Comparison of ENCODE assay signal across 19 cellular contexts in genomic region chr6:13881621-13882165, GRCh38. TPM values are rescaled to one million over a fixed set of nuclear protein-coding genes. Genes with fewer than 3 reads are reported as not detected.
"Had no signal": no experiment of that assay in that cellular context is flagged by ENCODE, and none has a peak within 500 bp of the region (broad histone marks: within the 10 kb centered on the region; RNA-seq: fewer than 3 reads in every experiment).

No MANE protein-coding gene starts in this region.

- H3K4me3 Mint-ChIP-seq: dendritic cell treated with granulocyte-macrophage colony-stimulating factor and Interleukin-4, amounts not matched to agents 40 ng/mL and 50 ng/mL, for 4 days; naive B cell; nephron; stimulated activated memory B cell treated with anti-CD40 and anti-IgM and Interleukin-4, amounts not matched to agents 10 μg/mL and 1 μg/mL and 100 μg/mL, for 72 hours; stimulated activated naive CD8-positive, alpha-beta T cell treated with anti-CD3 and anti-CD28 coated beads, Interleukin-15, Interleukin-2, amounts not matched to agents 100 ng/mL and 50 ng/mL, for 24 hours had no signal

- H3K36me3 Mint-ChIP-seq: naive B cell; stimulated activated memory B cell treated with anti-CD40 and anti-IgM and Interleukin-4, amounts not matched to agents 10 μg/mL and 1 μg/mL and 100 μg/mL, for 72 hours had no signal

- H3K27me3 ChIP-seq: hepatocyte, right lobe of liver, tibial nerve had no signal

- H3K36me3 ChIP-seq: esophagus squamous epithelium, left ventricle myocardium inferior, right lobe of liver, tibial nerve had no signal

- H2AFZ ChIP-seq: hepatocyte had no signal

- H3K4me1 Mint-ChIP-seq: naive B cell; nephron; stimulated activated memory B cell treated with anti-CD40 and anti-IgM and Interleukin-4, amounts not matched to agents 10 μg/mL and 1 μg/mL and 100 μg/mL, for 72 hours had no signal

- DNase-seq: cerebellar nuclear complex; esophagus squamous epithelium; head of caudate nucleus; kidney; left cardiac atrium; left ventricle myocardium inferior; mesenchymal stem cell; naive B cell; psoas muscle; retina; right lobe of liver; stimulated activated CD4-positive, alpha-beta T cell treated with anti-CD3 and anti-CD28 coated beads, Interleukin-4, amount 100 ng/mL, for 24 hours had no signal

- H3K27me3 Mint-ChIP-seq: stimulated activated memory B cell treated with anti-CD40 and anti-IgM and Interleukin-4, amounts not matched to agents 10 μg/mL and 1 μg/mL and 100 μg/mL, for 72 hours had no signal

- H3K4me2 ChIP-seq: hepatocyte had no signal

- H3K79me2 ChIP-seq: hepatocyte had no signal

- H3K4me1 ChIP-seq: left ventricle myocardium inferior, psoas muscle, right lobe of liver, tibial nerve had no signal

- H3K9me3 ChIP-seq: esophagus squamous epithelium, psoas muscle, right lobe of liver had no signal

- H3K27ac ChIP-seq: esophagus squamous epithelium, hepatocyte, left ventricle myocardium inferior, psoas muscle, right lobe of liver, tibial nerve had no signal

- H3K27ac Mint-ChIP-seq: dendritic cell treated with granulocyte-macrophage colony-stimulating factor and Interleukin-4, amounts not matched to agents 40 ng/mL and 50 ng/mL, for 4 days; naive B cell; nephron; stimulated activated memory B cell treated with anti-CD40 and anti-IgM and Interleukin-4, amounts not matched to agents 10 μg/mL and 1 μg/mL and 100 μg/mL, for 72 hours; stimulated activated naive CD8-positive, alpha-beta T cell treated with anti-CD3 and anti-CD28 coated beads, Interleukin-15, Interleukin-2, amounts not matched to agents 100 ng/mL and 50 ng/mL, for 24 hours had no signal

- ATAC-seq: left cardiac atrium; psoas muscle; right lobe of liver; stimulated activated memory B cell treated with anti-CD40 and anti-IgM and Interleukin-4, amounts not matched to agents 10 μg/mL and 1 μg/mL and 100 μg/mL, for 72 hours had no signal

- H3K4me3 ChIP-seq: esophagus squamous epithelium, hepatocyte, left ventricle myocardium inferior, lung, psoas muscle, right lobe of liver, tibial nerve had no signal

RNA-seq across cellular contexts. Expression of gene RNF182, which starts 43.1 kb away (rescaled TPM):
- total RNA-seq: left ventricle myocardium inferior, right lobe of liver had no signal
